In the genomic region with DNA sequence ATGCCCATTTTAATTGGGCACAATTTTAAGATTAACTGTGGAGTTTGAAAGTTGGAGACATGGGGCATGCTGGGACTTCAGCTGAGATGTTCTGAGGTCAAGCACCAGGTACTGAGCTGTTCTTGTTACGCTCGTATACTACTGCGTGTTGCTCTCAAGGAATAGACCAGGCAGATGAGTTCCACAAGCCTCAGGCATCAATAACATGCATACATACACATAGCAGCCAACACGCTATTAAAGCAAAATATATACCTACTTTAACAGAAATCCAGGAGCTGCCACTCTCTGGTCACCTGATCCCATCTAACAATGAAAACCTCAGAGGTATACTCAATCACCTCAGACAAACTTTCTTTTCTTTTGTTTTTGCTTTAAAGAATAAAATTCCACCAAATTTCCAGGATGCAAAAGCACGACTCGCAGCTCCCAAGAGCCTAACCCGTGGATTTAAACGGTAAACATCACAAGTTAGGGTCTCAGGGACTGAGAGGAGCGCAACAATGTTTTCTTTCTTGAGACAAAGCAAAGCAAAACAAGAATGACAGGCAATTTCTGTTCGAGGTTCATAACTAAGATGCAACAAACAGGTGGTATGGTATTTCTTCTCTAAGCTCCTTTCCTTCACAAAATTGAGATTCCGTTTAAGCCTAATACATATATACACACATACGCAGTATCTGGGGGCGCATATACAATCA, we compare ENCODE assay signal across 8 cellular contexts. TPM values are rescaled to one million over a fixed set of nuclear protein-coding genes. Genes with fewer than 3 reads are reported as not detected.
A peak's percentile ranks its signal among the peaks of the same experiment; 100 is the strongest.
DNase-seq lines count a peak whose midpoint lies in the region; ATAC-seq and TF ChIP-seq lines count a peak whose summit lies in the region.
"Had no signal": no experiment of that assay in that cellular context is flagged by ENCODE, and none has a peak within 500 bp of the region (broad histone marks: within the 10 kb centered on the region; RNA-seq: fewer than 3 reads in every experiment).

No MANE protein-coding gene starts in this region.

- CTCF ChIA-PET in OCI-LY7 (lab: Charles Lee; ENCODE audit: unreplicated experiment): no interaction called here

- peaks cover 17% of the 10 kb centered on the region for H3K27me3 ChIP-seq in mucosa of stomach (ENCODE audit: control insufficient read depth, insufficient read depth, low read length)
- H3K27me3 ChIP-seq in upper lobe of right lung: peaks cover 15% of the 10 kb centered on the region

- peak; percentile 51 for DNase-seq in NCI-H345 (lab: John Stamatoyannopoulos, UW)
- DNase-seq in epithelial cell of prostate (ENCODE audit: low read depth, low spot score): no peak
- DNase-seq in upper lobe of right lung: no peak
- DNase-seq in OCI-LY7 (ENCODE audit: low spot score): no peak
- DNase-seq in globus pallidus (ENCODE audit: low spot score): no peak
- DNase-seq: stimulated activated CD4-positive, alpha-beta T cell treated with anti-CD3 and anti-CD28 coated beads, Interleukin-4, amount 100 ng/mL, for 4 hours had no signal

- H3K27ac ChIP-seq in epithelial cell of prostate (peak overlapping the region; percentile 83), upper lobe of right lung (no peak overlapping the region), OCI-LY7 (ENCODE audit: low read depth, low read length, poor library complexity, severe bottlenecking) (no peak overlapping the region)

- no TSS peak for BruUV-seq in OCI-LY7 (replicated peaks; lab: Mats Ljungman, UMichigan)

- no peak for ATAC-seq in upper lobe of right lung
- ATAC-seq in HG03025 (IDR thresholded peaks at IDR 0.05; ENCODE audit: low FRiP score, unreplicated experiment): no peak

- POLR2A ChIA-PET in OCI-LY7 (lab: Charles Lee): no interaction called here

- intact Hi-C loops in upper lobe of right lung (cut with DNase I) (no loop called here), OCI-LY7 (cut with micrococcal nuclease; ENCODE audit: unreplicated experiment) (no loop called here)

- no peaks in the 10 kb centered on the region for H3K79me2 ChIP-seq in OCI-LY7 (ENCODE audit: insufficient read depth, low read depth, low read length)

- H3K36me3 ChIP-seq in mucosa of stomach (ENCODE audit: control insufficient read depth, insufficient read depth, low read length) (no peaks in the 10 kb centered on the region), upper lobe of right lung (no peaks in the 10 kb centered on the region), OCI-LY7 (ENCODE audit: insufficient read depth, low read length) (no peaks in the 10 kb centered on the region)

- H3K9ac ChIP-seq in mucosa of stomach (ENCODE audit: low read length): peak overlapping the region; percentile 48

- no peak overlapping the region for H3K4me2 ChIP-seq in OCI-LY7 (ENCODE audit: low read length)

- H3K4me3 ChIP-seq in mucosa of stomach (ENCODE audit: low read length) (no peak overlapping the region), upper lobe of right lung (peak overlapping the region; percentile 47), OCI-LY7 (ENCODE audit: low read depth, low read length, poor library complexity, severe bottlenecking) (no peak overlapping the region)

- no peaks in the 10 kb centered on the region for H3K4me1 ChIP-seq in mucosa of stomach (ENCODE audit: control insufficient read depth, insufficient read depth, low read length)
- no peaks in the 10 kb centered on the region for H3K4me1 ChIP-seq in upper lobe of right lung
- H3K4me1 ChIP-seq in OCI-LY7 (ENCODE audit: insufficient read depth, low read length, poor library complexity, severe bottlenecking): no peaks in the 10 kb centered on the region

- no peaks in the 10 kb centered on the region for H3K9me2 ChIP-seq in OCI-LY7 (ENCODE audit: insufficient read depth, low read length)

- H3K9me3 ChIP-seq in mucosa of stomach (ENCODE audit: control insufficient read depth, low read length) (no peaks in the 10 kb centered on the region), upper lobe of right lung (no peaks in the 10 kb centered on the region), OCI-LY7 (ENCODE audit: low read length) (no peaks in the 10 kb centered on the region)

- no peak for TF ChIP-seq CTCF in upper lobe of right lung (IDR thresholded peaks at IDR 0.05)
- no peak for TF ChIP-seq CTCF in OCI-LY7 (conservative IDR thresholded peaks at IDR 0.05; ENCODE audit: low read length)

- no peaks in the 10 kb centered on the region for H4K20me1 ChIP-seq in OCI-LY7 (ENCODE audit: insufficient read depth, low read length)

- no peak overlapping the region for H2AFZ ChIP-seq in OCI-LY7 (ENCODE audit: low read length)

RNA-seq across cellular contexts. Expression of a gene that starts 16.5 kb away (rescaled TPM):
- not detected for total RNA-seq in upper lobe of right lung
- not detected in 2 replicates for total RNA-seq in OCI-LY7 (2014; rRNA removed; shearing (Covaris generic))
- not detected in 2 replicates for total RNA-seq in OCI-LY7 (2022)
